In the genomic region with DNA sequence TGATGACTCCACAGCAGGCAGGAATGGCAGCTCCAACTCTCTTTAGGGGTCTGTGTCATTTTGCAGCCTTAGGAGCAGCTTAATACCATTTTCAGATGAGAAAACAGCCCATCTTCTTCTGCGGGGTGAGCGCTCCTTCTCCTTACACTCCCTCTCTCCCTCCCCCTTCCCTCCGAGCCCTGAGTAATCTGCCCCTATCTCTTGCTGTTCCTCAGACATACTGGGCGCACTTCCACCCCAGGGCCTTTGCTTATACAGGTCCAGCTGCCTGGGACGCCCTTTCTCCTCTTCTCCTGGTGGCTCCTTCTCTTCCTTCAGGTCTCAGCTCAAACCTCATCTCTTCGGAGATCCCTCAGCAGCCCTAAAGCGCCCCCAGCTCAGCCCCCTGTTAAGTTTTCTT, we compare ENCODE assay signal across 1 cellular context.
A peak's percentile ranks its signal among the peaks of the same experiment; 100 is the strongest.
TF ChIP-seq lines count a peak whose summit lies in the region.

No MANE protein-coding gene starts in this region.

TF ChIP-seq in K562, 482 proteins besides CTCF, POLR2A, EP300 and RAD21 (continued from another document):
- TF ChIP-seq RBM14 (IDR thresholded peaks at IDR 0.05; ENCODE audit: borderline replicate concordance, insufficient read depth, low read depth, low read length), result no peak
- TF ChIP-seq ZNF76 (CRISPR knock-in tag; IDR thresholded peaks at IDR 0.05; ENCODE audit: borderline replicate concordance), result no peak
- TF ChIP-seq SLC30A9 (CRISPR knock-in tag; IDR thresholded peaks at IDR 0.05), result no peak
- no peak for TF ChIP-seq KLF1 (tag; IDR thresholded peaks at IDR 0.05)
- peak; percentile 88; the same call in 1 of the 2 replicates for TF ChIP-seq SMARCA5 (IDR thresholded peaks at IDR 0.05)
- TF ChIP-seq ZKSCAN1 (IDR thresholded peaks at IDR 0.05; ENCODE audit: low read depth, low read length), result peak; percentile 95
- peak; percentile 84 for TF ChIP-seq BCOR (IDR thresholded peaks at IDR 0.05)
- peak; percentile 86; the same call in 1 of the 2 replicates for TF ChIP-seq PTBP1 (IDR thresholded peaks at IDR 0.05; ENCODE audit: low read depth, low read length)
- no peak for TF ChIP-seq HMGN3 (IDR thresholded peaks at IDR 0.05; ENCODE audit: borderline replicate concordance, extremely low read depth, insufficient read length, low read depth, low read length)
TF ChIP-seq in K562: peak in this region for 10.
